ENCODE assay signal across 1 cellular context in genomic region chr4:186666750-186667149, GRCh38.
TF ChIP-seq lines count a peak whose summit lies in the region.

No MANE protein-coding gene starts in this region.

TF ChIP-seq in IMR-90, 13 proteins besides CTCF, POLR2A, EP300 and RAD21:
- TF ChIP-seq, protein P1, sequence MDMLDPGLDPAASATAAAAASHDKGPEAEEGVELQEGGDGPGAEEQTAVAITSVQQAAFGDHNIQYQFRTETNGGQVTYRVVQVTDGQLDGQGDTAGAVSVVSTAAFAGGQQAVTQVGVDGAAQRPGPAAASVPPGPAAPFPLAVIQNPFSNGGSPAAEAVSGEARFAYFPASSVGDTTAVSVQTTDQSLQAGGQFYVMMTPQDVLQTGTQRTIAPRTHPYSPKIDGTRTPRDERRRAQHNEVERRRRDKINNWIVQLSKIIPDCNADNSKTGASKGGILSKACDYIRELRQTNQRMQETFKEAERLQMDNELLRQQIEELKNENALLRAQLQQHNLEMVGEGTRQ (IDR thresholded peaks at IDR 0.05; ENCODE audit: low read depth, low read length) = no peak
- TF ChIP-seq RFX5 (IDR thresholded peaks at IDR 0.05; ENCODE audit: low read depth, low read length) (no peak), MAFK (IDR thresholded peaks at IDR 0.05; ENCODE audit: low read depth, low read length) (no peak), BHLHE40 (IDR thresholded peaks at IDR 0.05; ENCODE audit: low read depth, low read length) (no peak), MXI1 (IDR thresholded peaks at IDR 0.05; ENCODE audit: borderline replicate concordance, low read depth, low read length) (no peak), ELK1 (IDR thresholded peaks at IDR 0.05; ENCODE audit: borderline replicate concordance, low read depth, low read length) (no peak), MAZ (IDR thresholded peaks at IDR 0.05; ENCODE audit: borderline replicate concordance, low read depth, low read length) (no peak), NFE2L2 (IDR thresholded peaks at IDR 0.05; ENCODE audit: low read depth, low read length) (no peak)
